ENCODE assay signal across 8 cellular contexts in the genomic region with DNA sequence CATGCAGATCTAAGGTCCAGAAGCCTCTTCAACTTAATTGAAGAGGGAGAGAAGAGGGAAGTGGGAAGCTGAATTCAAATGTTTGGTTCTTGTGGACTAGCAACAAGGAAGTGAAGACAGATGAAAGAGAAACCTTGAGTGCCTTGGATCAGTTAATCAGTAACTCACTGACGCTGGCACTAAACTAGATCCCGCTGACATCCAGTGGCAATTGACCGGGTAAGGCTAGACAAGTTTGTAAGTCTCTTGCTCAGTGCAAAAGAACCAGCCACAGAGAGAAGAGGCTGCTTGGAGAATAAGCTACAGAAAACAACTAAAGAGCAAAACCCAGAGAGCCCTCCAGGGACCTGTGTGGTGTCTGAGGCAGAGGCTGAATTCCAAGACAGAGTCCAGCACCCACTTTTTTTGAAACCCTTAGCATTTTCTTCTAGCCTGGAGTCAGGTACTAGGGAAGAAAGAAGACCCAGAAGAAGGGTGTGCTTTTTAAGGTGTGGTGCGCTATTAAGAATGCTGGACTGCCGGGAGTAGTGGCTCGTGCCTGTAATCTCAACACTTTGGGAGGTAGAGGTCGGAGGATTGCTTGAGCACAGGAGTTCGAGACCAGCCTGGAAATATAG. TPM values are rescaled to one million over a fixed set of nuclear protein-coding genes. Genes with fewer than 3 reads are reported as not detected.
A peak's percentile ranks its signal among the peaks of the same experiment; 100 is the strongest.
DNase-seq lines count a peak whose midpoint lies in the region; ATAC-seq and TF ChIP-seq lines count a peak whose summit lies in the region.

No MANE protein-coding gene starts in this region.

- BruUV-seq in OCI-LY7 (replicated peaks; lab: Mats Ljungman, UMichigan) = no TSS peak

- no peaks in the 10 kb centered on the region for H3K27me3 ChIP-seq in muscle layer of duodenum (ENCODE audit: low read depth, low read length)

- intact Hi-C loops in OCI-LY7 (cut with micrococcal nuclease; ENCODE audit: unreplicated experiment) = no loop called here

- no peaks in the 10 kb centered on the region for H3K79me2 ChIP-seq in OCI-LY7 (ENCODE audit: insufficient read depth, low read depth, low read length)

- H3K9me3 ChIP-seq in OCI-LY7 (ENCODE audit: low read length) (no peaks in the 10 kb centered on the region), muscle layer of duodenum (ENCODE audit: control insufficient read depth in 1 of 2, low read length in 2 of 2) (no peaks in the 10 kb centered on the region)

- 0 out of 2 replicates have a peak overlapping the region, but pooled peaks have one; percentile 5 for H2AFZ ChIP-seq in OCI-LY7 (ENCODE audit: low read length)

- H3K4me3 ChIP-seq in OCI-LY7 (ENCODE audit: low read depth, low read length, poor library complexity, severe bottlenecking) = no peak overlapping the region
- H3K4me3 ChIP-seq in muscle layer of duodenum (ENCODE audit: low read depth in 1 of 2, low read length in 2 of 2) = peak overlapping the region in 1 of 2 donors; percentile 17

- H4K20me1 ChIP-seq in OCI-LY7 (ENCODE audit: insufficient read depth, low read length) = no peaks in the 10 kb centered on the region

- POLR2A ChIA-PET in OCI-LY7 (lab: Charles Lee) = interaction anchor here (0.5 kb wide), 1 partner anchor 77 kb away, joined by 4 read pairs; no protein-coding TSS in a partner anchor

- H3K4me1 ChIP-seq in OCI-LY7 (ENCODE audit: insufficient read depth, low read length, poor library complexity, severe bottlenecking) = no peaks in the 10 kb centered on the region
- no peaks in the 10 kb centered on the region for H3K4me1 ChIP-seq in muscle layer of duodenum (ENCODE audit: control insufficient read depth in 1 of 2, insufficient read depth in 2 of 2, low read length in 2 of 2)

- no peak overlapping the region for H3K4me2 ChIP-seq in OCI-LY7 (ENCODE audit: low read length)

- ATAC-seq in GM18873 (IDR thresholded peaks at IDR 0.05; ENCODE audit: low FRiP score, unreplicated experiment) = peak; percentile 99
- ATAC-seq in HG02981 (IDR thresholded peaks at IDR 0.05; ENCODE audit: unreplicated experiment) = peak; percentile 95

- H3K36me3 ChIP-seq in OCI-LY7 (ENCODE audit: insufficient read depth, low read length) (no peaks in the 10 kb centered on the region), muscle layer of duodenum (ENCODE audit: control insufficient read depth in 1 of 2, insufficient read depth in 2 of 2, low read length in 2 of 2) (no peaks in the 10 kb centered on the region)

- CTCF ChIA-PET in OCI-LY7 (lab: Charles Lee; ENCODE audit: unreplicated experiment) = no interaction called here

- TF ChIP-seq CTCF in OCI-LY7 (conservative IDR thresholded peaks at IDR 0.05; ENCODE audit: low read length) = no peak

- no peak overlapping the region for H3K27ac ChIP-seq in OCI-LY7 (ENCODE audit: low read depth, low read length, poor library complexity, severe bottlenecking)
- H3K27ac ChIP-seq in muscle layer of duodenum (ENCODE audit: low read length) = peak overlapping the region; percentile 7

- H3K9me2 ChIP-seq in OCI-LY7 (ENCODE audit: insufficient read depth, low read length) = no peaks in the 10 kb centered on the region

- DNase-seq in OCI-LY7 (ENCODE audit: low spot score) (no peak), NCI-H82 (lab: John Stamatoyannopoulos, UW) (no peak), cerebellum (ENCODE audit: low spot score) (no peak), foreskin melanocyte (no peak)
- DNase-seq in stimulated activated naive CD4-positive, alpha-beta T cell (lab: John Stamatoyannopoulos, UW) = no peak

RNA-seq across cellular contexts. Expression of a gene that starts 6.9 kb away (rescaled TPM):
- 0.06 TPM in 1 of 2 replicates, not detected in the other for total RNA-seq in OCI-LY7 (2014; rRNA removed; shearing (Covaris generic))
- not detected in 2 replicates for total RNA-seq in OCI-LY7 (2022)
- total RNA-seq in cerebellum = 25.0 TPM

Comparison
In these comparisons a context has a peak if more than half of its experiments do, and no peak if none do; other contexts are left out.
1. RNA of a gene that starts 6.9 kb away (total RNA-seq): 25.0 TPM in cerebellum (single experiment); 0.06 TPM in OCI-LY7; every median in the first group is over 10 times any median in the second.